In genomic region chr1:76074321-76075187, GRCh38 we compare ENCODE assay signal across 8 cellular contexts. TPM values are rescaled to one million over a fixed set of nuclear protein-coding genes. Genes with fewer than 3 reads are reported as not detected.
A peak's percentile ranks its signal among the peaks of the same experiment; 100 is the strongest.
DNase-seq lines count a peak whose midpoint lies in the region; ATAC-seq and TF ChIP-seq lines count a peak whose summit lies in the region.

Gene ST6GALNAC3 (plus strand): TSS chr1:76074746.

- H3K4me1 Mint-ChIP-seq in type B pancreatic cell (ENCODE audit: unreplicated experiment): peaks cover 39% of the 10 kb centered on the region

- H3K9ac ChIP-seq in HUES48 (ENCODE audit: low read depth, low read length): peak within 1 kb of the TSS; percentile 72

- TF ChIP-seq CTCF in adrenal gland (IDR thresholded peaks at IDR 0.05): no peak
- no peak for TF ChIP-seq CTCF in heart right ventricle (IDR thresholded peaks at IDR 0.05)
- TF ChIP-seq CTCF in type B pancreatic cell (conservative IDR thresholded peaks at IDR 0.05): peak; percentile 24

- ATAC-seq in GM21390 (IDR thresholded peaks at IDR 0.05; ENCODE audit: unreplicated experiment): peak; percentile 89
- peak; percentile 91 to 98 (median 96) for ATAC-seq in heart right ventricle

- H3K27me3 Mint-ChIP-seq in type B pancreatic cell: peaks cover 19% of the 10 kb centered on the region

- no peaks in the 10 kb centered on the region for H3K36me3 Mint-ChIP-seq in type B pancreatic cell

- peak within 1 kb of the TSS; percentile 65 for H3K27ac ChIP-seq in HUES48 (ENCODE audit: low read depth, low read length)
- H3K27ac ChIP-seq in adrenal gland: peak within 1 kb of the TSS in 4 of 5 donors; percentile 2 to 61 (median 32)
- H3K27ac ChIP-seq in heart right ventricle: peak within 1 kb of the TSS; percentile 45 to 88 (median 82)

- H3K27me3 ChIP-seq in HUES48 (ENCODE audit: control insufficient read depth, insufficient read depth, low read length): peaks cover 13% of the 10 kb centered on the region; the same call in 1 of the 2 replicates
- H3K27me3 ChIP-seq in adrenal gland: no peaks in the 10 kb centered on the region
- H3K27me3 ChIP-seq in heart right ventricle: no peaks in the 10 kb centered on the region

- in situ Hi-C loops in Caki2 (cut with HindIII; ENCODE audit: low pct_unique_long_range_greater_than_20kb, low sequenced_read_pairs): no loop called here

- peak; percentile 57 for DNase-seq in Caki2 (ENCODE audit: low read depth)
- peak; percentile 21 to 59 for DNase-seq in SW 1271 (lab: John Stamatoyannopoulos, UW)
- DNase-seq in adrenal gland: peak; percentile 52 to 81 (median 68)
- DNase-seq in heart right ventricle: peak; percentile 65 to 78
- DNase-seq in posterior vena cava (ENCODE audit: low spot score): peak; percentile 91
- peak; percentile 83 for DNase-seq in type B pancreatic cell (ENCODE audit: extremely low spot score, unreplicated experiment)

- H3K4me3 ChIP-seq in HUES48 (ENCODE audit: low read depth, low read length) (peak within 1 kb of the TSS; percentile 87), adrenal gland (peak within 1 kb of the TSS in 2 of 4 donors; percentile 27 to 62), heart right ventricle (peak within 1 kb of the TSS; percentile 56 to 77 (median 68))

- peak within 1 kb of the TSS; percentile 49 for H3K27ac Mint-ChIP-seq in type B pancreatic cell

- H3K4me1 ChIP-seq in HUES48 (ENCODE audit: control insufficient read depth, insufficient read depth, low read length): peaks cover 22% of the 10 kb centered on the region
- peaks cover 5 to 9% of the 10 kb centered on the region in 2 donors for H3K4me1 ChIP-seq in adrenal gland (replicated peaks in 1 of 2)
- H3K4me1 ChIP-seq in heart right ventricle: peaks cover 0 to 38% (median 11%) of the 10 kb centered on the region in 9 donors

- H3K4me3 Mint-ChIP-seq in type B pancreatic cell: peak within 1 kb of the TSS; percentile 95

- intact Hi-C loops in adrenal gland (cut with DNase I) (no loop called here), heart right ventricle (cut with DNase I) (loop anchor here in 2 of 10 donors (2.0 kb wide), 2 partner anchors 64 to 68 kb away; no protein-coding TSS in a partner anchor), posterior vena cava (cut with DNase I) (no loop called here)

- peak; percentile 26 to 47 for TF ChIP-seq POLR2A in adrenal gland (IDR thresholded peaks at IDR 0.05)

- no peaks in the 10 kb centered on the region for H3K9me3 ChIP-seq in HUES48 (ENCODE audit: control insufficient read depth, insufficient read depth, low read length)
- H3K9me3 ChIP-seq in adrenal gland (replicated peaks in 1 of 3): no peaks in the 10 kb centered on the region
- H3K9me3 ChIP-seq in heart right ventricle: no peaks in the 10 kb centered on the region

- H3K9me3 Mint-ChIP-seq in type B pancreatic cell: no peaks in the 10 kb centered on the region

- 0 to 5% (median 2%) methylated on average over 26 to 59 of the region's 59 CpGs for WGBS in adrenal gland, 4 donors
- WGBS in heart right ventricle, 2 donors: 1% methylated on average over 50 to 59 of the region's 59 CpGs

- H3K36me3 ChIP-seq in HUES48 (ENCODE audit: control insufficient read depth, insufficient read depth, low read length) (no peaks in the 10 kb centered on the region), adrenal gland (replicated peaks in 1 of 2) (no peaks in the 10 kb centered on the region), heart right ventricle (no peaks in the 10 kb centered on the region)

RNA-seq across cellular contexts. Expression of gene ST6GALNAC3, which starts in this region (rescaled TPM):
- 0.06 and 0.81 TPM in 2 replicates for total RNA-seq in Caki2 (2014; rRNA removed; shearing (Covaris generic); ENCODE audit: low replicate concordance)
- 10 to 100 TPM in 3 of 8 donors, 1 to 10 TPM in 5; 3.3 to 11.5 (median 7.2) TPM for total RNA-seq in adrenal gland
- polyA plus RNA-seq in adrenal gland: 1 to 10 TPM; 1.4 to 5.6 (median 1.7) TPM
- 10 to 100 TPM in 1 of 10 donors, 1 to 10 TPM in 9; 2.8 to 10.3 (median 5.0) TPM for total RNA-seq in heart right ventricle
- polyA plus RNA-seq in heart right ventricle: 1 to 10 TPM; 3.3 to 3.8 TPM
- 10 to 100 TPM; 12.9 to 18.9 TPM for total RNA-seq in posterior vena cava
- total RNA-seq in type B pancreatic cell (ENCODE audit: low replicate concordance): 3.8 and 24.7 TPM in 2 replicates

Comparison
In these comparisons a context has a peak if more than half of its experiments do, and no peak if none do; other contexts are left out.
1. Peak in DNase-seq in Caki2; RNA of the gene not detected or under 1 TPM.
2. DNase-seq: peak in every context shown above with its lines; median percentile 91 in posterior vena cava; 83 in type B pancreatic cell; 72 in heart right ventricle; 68 in adrenal gland; 57 in Caki2; 40 in SW 1271.